8 cellular contexts compared by ENCODE assay signal in the genomic region with DNA sequence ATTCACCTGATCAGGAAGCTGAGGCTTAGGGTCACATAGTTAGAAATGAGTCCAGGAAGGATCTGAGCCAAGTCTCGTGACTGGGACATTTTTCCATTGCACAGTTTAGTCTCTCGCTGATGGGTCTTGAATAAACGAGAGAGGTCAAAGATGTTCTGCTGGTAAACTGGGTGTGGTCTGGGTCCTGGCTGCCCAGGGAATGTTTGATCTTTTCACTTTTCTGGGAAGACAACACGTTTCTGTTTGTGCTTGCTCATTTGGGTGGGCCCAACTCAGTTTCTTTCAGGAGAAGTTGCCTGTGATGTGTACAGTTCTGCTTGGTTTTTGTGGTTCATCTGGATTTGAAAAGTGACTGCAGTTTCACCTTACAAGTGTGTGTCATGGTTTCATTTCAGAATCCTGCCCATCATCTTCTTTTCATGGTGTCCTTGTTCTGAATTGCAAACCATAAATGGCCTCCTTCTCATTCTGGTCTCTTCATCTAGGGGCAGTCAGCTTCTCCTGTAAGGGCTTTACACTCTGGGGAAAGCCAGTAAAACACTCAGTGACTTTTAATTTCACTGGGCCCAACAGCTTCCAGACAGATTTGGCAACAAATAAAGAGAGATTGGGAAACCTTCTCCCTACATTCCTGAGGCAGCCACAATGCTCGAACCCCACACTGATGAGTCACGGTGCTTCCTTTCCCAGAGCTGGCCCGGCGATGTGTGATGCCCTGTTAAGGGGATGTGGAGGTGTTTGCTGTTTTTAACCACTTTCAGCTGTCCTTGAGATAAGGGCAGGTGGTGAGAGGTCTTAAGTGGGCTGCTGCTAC. TPM values are rescaled to one million over a fixed set of nuclear protein-coding genes. Genes with fewer than 3 reads are reported as not detected.
DNase-seq lines count a peak whose midpoint lies in the region; ATAC-seq and TF ChIP-seq lines count a peak whose summit lies in the region.

No MANE protein-coding gene starts in this region.

- CTCF ChIA-PET in HCT116 (lab: Charles Lee): interaction anchor here (1.3 kb wide), 1 partner anchor 37 kb away, joined by 3 read pairs; a partner anchor contains a TSS

- H3K36me3 ChIP-seq in HCT116 (ENCODE audit: control insufficient read depth in 1 of 2, insufficient read depth in 2 of 2, low read length in 2 of 2): no peaks in the 10 kb centered on the region

- TF ChIP-seq RAD21 in HCT116 (IDR thresholded peaks at IDR 0.05; ENCODE audit: low read depth): peak; percentile 23

- peaks cover 32 to 64% of the 10 kb centered on the region in 2 experiments for H3K4me1 ChIP-seq in HCT116 (ENCODE audit: control insufficient read depth in 1 of 2, insufficient read depth in 2 of 2, low read length in 2 of 2)

- H2AFZ ChIP-seq in HCT116 (ENCODE audit: low read depth, low read length, poor library complexity, severe bottlenecking): peak overlapping the region; percentile 5

- no peaks in the 10 kb centered on the region for H3K36me3 Mint-ChIP-seq in progenitor cell of endocrine pancreas (ENCODE audit: insufficient read depth)

- TF ChIP-seq CTCF in HCT116 (IDR thresholded peaks at IDR 0.05 in 2 of 3, conservative IDR thresholded peaks at IDR 0.05 in 1 of 3; ENCODE audit: borderline replicate concordance in 1 of 3, insufficient read depth in 1 of 3, low read depth in 2 of 3, low read length in 2 of 3) (no peak), epithelial cell of esophagus (IDR thresholded peaks at IDR 0.05; ENCODE audit: insufficient read depth, low read depth, low read length, missing control alignments) (no peak), progenitor cell of endocrine pancreas (IDR thresholded peaks at IDR 0.05; ENCODE audit: unreplicated experiment) (no peak)

- TF ChIP-seq POLR2A in HCT116 (IDR thresholded peaks at IDR 0.05; ENCODE audit: borderline replicate concordance, extremely low read depth, insufficient read depth, insufficient read length): no peak

- no TSS peak for BruUV-seq in HCT116 (replicated peaks; lab: Mats Ljungman, UMichigan)

- no peaks in the 10 kb centered on the region for H3K9me2 ChIP-seq in HCT116 (ENCODE audit: insufficient read depth)

- ATAC-seq in HCT116: peak; percentile 85

- H3K27me3 ChIP-seq in HCT116 (ENCODE audit: insufficient read depth, low read length): no peaks in the 10 kb centered on the region

- POLR2A ChIA-PET in HCT116 (lab: Charles Lee): interaction anchor here (1.2 kb wide), 1 partner anchor 38 kb away, joined by 3 read pairs; a partner anchor contains a TSS

- H3K4me3 Mint-ChIP-seq in progenitor cell of endocrine pancreas (ENCODE audit: low read depth): no peak overlapping the region

- RAD21 ChIA-PET in HCT116 (lab: Charles Lee; ENCODE audit: low non-redundant PET in 1 of 2, low total read pairs in 2 of 2, uncharacterized antibody in 2 of 2, unreplicated experiment in 2 of 2): no interaction called here

- peak overlapping the region; percentile 81 for H3K4me2 ChIP-seq in HCT116 (ENCODE audit: low read length)

- H3K9me3 ChIP-seq in HCT116 (ENCODE audit: control insufficient read depth in 1 of 2, insufficient read depth in 1 of 2, low read depth in 1 of 2, low read length in 2 of 2): no peaks in the 10 kb centered on the region

- H4K20me1 ChIP-seq in HCT116 (ENCODE audit: insufficient read depth): no peaks in the 10 kb centered on the region

- H3K9ac ChIP-seq in HCT116 (ENCODE audit: low read length): peak overlapping the region; percentile 64

- H3K27ac ChIP-seq in HCT116 (ENCODE audit: low read depth, low read length): peak overlapping the region; percentile 84

- no peaks in the 10 kb centered on the region for H3K9me3 Mint-ChIP-seq in progenitor cell of endocrine pancreas (ENCODE audit: low read depth)

- peak overlapping the region; percentile 56 for H3K27ac Mint-ChIP-seq in progenitor cell of endocrine pancreas

- DNase-seq in ELF-1 (ENCODE audit: low read depth, low spot score) (peak; percentile 55), HCT116 (ENCODE audit: low read depth, low spot score) (peak; percentile 87), NCI-H226 (peak; percentile 97), epithelial cell of esophagus (ENCODE audit: low read depth) (peak; percentile 98), progenitor cell of endocrine pancreas (ENCODE audit: low spot score, unreplicated experiment) (no peak), NCI-H82 treated with DMSO at 0.1 percent for 48 hours (lab: John Stamatoyannopoulos, UW; ENCODE audit: unreplicated experiment) (no peak), D341Med (ENCODE audit: low spot score) (no peak), NCI-H1694 (lab: John Stamatoyannopoulos, UW) (no peak)

- intact Hi-C loops in HCT116 (cut with micrococcal nuclease): loop anchor here (2.0 kb wide), 1 partner anchor 37 kb away; a partner anchor contains a TSS

- peaks cover 16% of the 10 kb centered on the region for H3K4me1 Mint-ChIP-seq in progenitor cell of endocrine pancreas (ENCODE audit: low read depth)

- H3K79me2 ChIP-seq in HCT116 (ENCODE audit: insufficient read depth, low read length): no peaks in the 10 kb centered on the region

- peaks cover 14% of the 10 kb centered on the region for H3K27me3 Mint-ChIP-seq in progenitor cell of endocrine pancreas

- peak overlapping the region; percentile 20 to 36 for H3K4me3 ChIP-seq in HCT116 (replicated peaks in 1 of 2; ENCODE audit: low read depth in 1 of 2, low read length in 2 of 2)
- no peak overlapping the region for H3K4me3 ChIP-seq in epithelial cell of esophagus (ENCODE audit: low read length)

TF ChIP-seq in HCT116, 20 proteins besides CTCF, POLR2A, EP300 and RAD21 (continues in another document):
- TF ChIP-seq CBX3 (IDR thresholded peaks at IDR 0.05; ENCODE audit: low read depth) (peak; percentile 72; the same call in 1 of the 2 replicates), SP1 (IDR thresholded peaks at IDR 0.05; ENCODE audit: low read depth) (peak; percentile 79), EZH2phosphoT487 (IDR thresholded peaks at IDR 0.05; ENCODE audit: borderline replicate concordance) (no peak), ELF1 (IDR thresholded peaks at IDR 0.05; ENCODE audit: borderline replicate concordance, low read depth) (no peak; the same call in 1 of the 2 replicates), YY1 (IDR thresholded peaks at IDR 0.05; ENCODE audit: extremely low read depth, insufficient replicate concordance, low read depth, low read length) (no peak), POLR2AphosphoS5 (IDR thresholded peaks at IDR 0.05; ENCODE audit: low read depth, low read length) (peak; percentile 47), EGR1 (IDR thresholded peaks at IDR 0.05; ENCODE audit: low read depth) (no peak), SIN3A (IDR thresholded peaks at IDR 0.05; ENCODE audit: low read depth) (peak; percentile 55), JUND (IDR thresholded peaks at IDR 0.05) (peak; percentile 84), ZNF274 (IDR thresholded peaks at IDR 0.05; ENCODE audit: low read depth, low read length) (no peak), ZFX (IDR thresholded peaks at IDR 0.05) (no peak), EZH2 (IDR thresholded peaks at IDR 0.05) (no peak), CEBPB (IDR thresholded peaks at IDR 0.05; ENCODE audit: low read depth) (peak; percentile 97), FOSL1 (IDR thresholded peaks at IDR 0.05; ENCODE audit: low read depth) (peak; percentile 79), TCF7L2 (IDR thresholded peaks at IDR 0.05; ENCODE audit: borderline replicate concordance, extremely low read depth, insufficient read depth, insufficient read length) (peak; percentile 29)
- TF ChIP-seq, protein P1, sequence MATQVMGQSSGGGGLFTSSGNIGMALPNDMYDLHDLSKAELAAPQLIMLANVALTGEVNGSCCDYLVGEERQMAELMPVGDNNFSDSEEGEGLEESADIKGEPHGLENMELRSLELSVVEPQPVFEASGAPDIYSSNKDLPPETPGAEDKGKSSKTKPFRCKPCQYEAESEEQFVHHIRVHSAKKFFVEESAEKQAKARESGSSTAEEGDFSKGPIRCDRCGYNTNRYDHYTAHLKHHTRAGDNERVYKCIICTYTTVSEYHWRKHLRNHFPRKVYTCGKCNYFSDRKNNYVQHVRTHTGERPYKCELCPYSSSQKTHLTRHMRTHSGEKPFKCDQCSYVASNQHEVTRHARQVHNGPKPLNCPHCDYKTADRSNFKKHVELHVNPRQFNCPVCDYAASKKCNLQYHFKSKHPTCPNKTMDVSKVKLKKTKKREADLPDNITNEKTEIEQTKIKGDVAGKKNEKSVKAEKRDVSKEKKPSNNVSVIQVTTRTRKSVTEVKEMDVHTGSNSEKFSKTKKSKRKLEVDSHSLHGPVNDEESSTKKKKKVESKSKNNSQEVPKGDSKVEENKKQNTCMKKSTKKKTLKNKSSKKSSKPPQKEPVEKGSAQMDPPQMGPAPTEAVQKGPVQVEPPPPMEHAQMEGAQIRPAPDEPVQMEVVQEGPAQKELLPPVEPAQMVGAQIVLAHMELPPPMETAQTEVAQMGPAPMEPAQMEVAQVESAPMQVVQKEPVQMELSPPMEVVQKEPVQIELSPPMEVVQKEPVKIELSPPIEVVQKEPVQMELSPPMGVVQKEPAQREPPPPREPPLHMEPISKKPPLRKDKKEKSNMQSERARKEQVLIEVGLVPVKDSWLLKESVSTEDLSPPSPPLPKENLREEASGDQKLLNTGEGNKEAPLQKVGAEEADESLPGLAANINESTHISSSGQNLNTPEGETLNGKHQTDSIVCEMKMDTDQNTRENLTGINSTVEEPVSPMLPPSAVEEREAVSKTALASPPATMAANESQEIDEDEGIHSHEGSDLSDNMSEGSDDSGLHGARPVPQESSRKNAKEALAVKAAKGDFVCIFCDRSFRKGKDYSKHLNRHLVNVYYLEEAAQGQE (IDR thresholded peaks at IDR 0.05; ENCODE audit: low read depth): no peak
- TF ChIP-seq, protein P2, sequence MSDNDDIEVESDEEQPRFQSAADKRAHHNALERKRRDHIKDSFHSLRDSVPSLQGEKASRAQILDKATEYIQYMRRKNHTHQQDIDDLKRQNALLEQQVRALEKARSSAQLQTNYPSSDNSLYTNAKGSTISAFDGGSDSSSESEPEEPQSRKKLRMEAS (IDR thresholded peaks at IDR 0.05): peak; percentile 66

RNA-seq across cellular contexts. Expression of a gene that starts 7.2 kb away (rescaled TPM):
- total RNA-seq in HCT116 (2021; ENCODE audit: unreplicated experiment) (12.2 TPM), progenitor cell of endocrine pancreas (22.7 and 22.8 TPM in 2 replicates)
- 26.4 and 46.3 TPM in 2 replicates for polyA plus RNA-seq in HCT116 (2012)

RNA-seq across cellular contexts. Expression of a gene that starts 37.8 kb away (rescaled TPM):
- total RNA-seq in HCT116 (2021; ENCODE audit: unreplicated experiment) (21.9 TPM), progenitor cell of endocrine pancreas (26.8 and 32.0 TPM in 2 replicates)
- 8.7 and 10.4 TPM in 2 replicates for polyA plus RNA-seq in HCT116 (2012)

Comparison
In these comparisons a context has a peak if more than half of its experiments do, and no peak if none do; other contexts are left out.
1. DNase-seq: peak in ELF-1 (single experiment), HCT116 (single experiment), NCI-H226 (single experiment) and epithelial cell of esophagus (single experiment); none in progenitor cell of endocrine pancreas (single experiment), NCI-H82 treated with DMSO at 0.1 percent for 48 hours (single experiment), D341Med (single experiment) and NCI-H1694 (single experiment).